23 cellular contexts compared by ENCODE assay signal in genomic region chr17:18116078-18116477, GRCh38. TPM values are rescaled to one million over a fixed set of nuclear protein-coding genes. Genes with fewer than 3 reads are reported as not detected.
"Had no signal": no experiment of that assay in that cellular context is flagged by ENCODE, and none has a peak within 500 bp of the region (broad histone marks: within the 10 kb centered on the region; RNA-seq: fewer than 3 reads in every experiment).

No MANE protein-coding gene starts in this region.

- H3K4me3 ChIP-seq: MG63, SJCRH30, SK-N-MC had no signal

- FAIRE-seq: RCC 7860 had no signal

- H3K36me3 ChIP-seq: MG63, SJCRH30 had no signal

- DNase-seq: Karpas-422, KG1, MG63, NCI-H1092, NCI-H1105 treated with DMSO at 0.1 percent for 48 hours, NCI-H1417 treated with DMSO at 0.1 percent for 48 hours, NCI-H146, NCI-H187, NCI-H2029, NCI-H2081 treated with DMSO at 0.1 percent for 48 hours, NCI-H2171, NCI-H226, NCI-H446, NCI-H510A, NCI-H524 treated with DMSO at 0.1 percent for 48 hours, NCI-H69, NCI-H774, RPMI8226, SHP77 treated with DMSO at 0.1 percent for 48 hours, SJCRH30 had no signal

- H3K27ac ChIP-seq: SJCRH30, SK-N-MC had no signal

- H3K27me3 ChIP-seq: MG63, SJCRH30 had no signal

- H3K9me3 ChIP-seq: MG63 had no signal

RNA-seq across cellular contexts. Expression of gene MYO15A, which starts 7.5 kb away (rescaled TPM):
- total RNA-seq: HT1080 had no signal
